21 cellular contexts compared by ENCODE assay signal in the genomic region with DNA sequence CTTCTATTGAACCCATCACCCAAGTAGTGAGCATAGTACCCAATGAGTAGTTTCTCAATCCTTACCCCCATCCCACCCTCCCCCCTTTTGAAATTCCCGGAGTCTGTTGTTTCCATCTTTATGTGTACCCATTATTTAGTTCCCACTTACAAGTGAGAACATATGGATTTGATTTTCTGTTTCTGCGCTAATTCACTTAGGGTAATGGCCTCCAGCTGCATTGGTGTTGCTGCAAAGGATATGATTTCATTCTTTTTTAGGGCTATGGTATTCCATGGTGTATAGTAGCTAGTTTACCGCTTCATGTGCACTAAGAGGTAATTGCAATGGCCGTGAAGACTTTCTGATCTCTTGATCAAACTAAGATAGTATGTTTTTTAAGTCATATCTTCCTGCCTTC.
"Had no signal": no experiment of that assay in that cellular context is flagged by ENCODE, and none has a peak within 500 bp of the region (broad histone marks: within the 10 kb centered on the region; RNA-seq: fewer than 3 reads in every experiment).

No MANE protein-coding gene starts in this region.

- H3K27me3 ChIP-seq: transverse colon, vagina had no signal

- H3K4me3 ChIP-seq: lower lobe of right lung, transverse colon, vagina had no signal

- H3K9me3 ChIP-seq: lower lobe of right lung, transverse colon, vagina had no signal

- H3K4me1 ChIP-seq: lower lobe of right lung, transverse colon, vagina had no signal

- H3K36me3 ChIP-seq: lower lobe of right lung, transverse colon, vagina, WERI-Rb-1 had no signal

- DNase-seq: activated CD4-positive, alpha-beta T cell treated with anti-CD3 and anti-CD28 coated beads, Interleukin-2, amount 10 ng/mL, durations not matched to agents 7 days and 5 days; activated CD4-positive, CD25-positive, alpha-beta regulatory T cell treated with anti-CD3 and anti-CD28 coated beads, Interleukin-2, amount 50 U/mL, for 72 hours; activated CD8-positive, alpha-beta memory T cell treated with anti-CD3 and anti-CD28 coated beads, Interleukin-2, amount 10 ng/mL, durations not matched to agents 7 days and 5 days; activated CD8-positive, alpha-beta T cell treated with anti-CD3 and anti-CD28 coated beads for 36 hours; activated effector memory CD4-positive, alpha-beta T cell treated with anti-CD3 and anti-CD28 coated beads, Interleukin-2, amount 50 U/mL, for 16 hours; activated naive CD4-positive, alpha-beta T cell treated with anti-CD3 and anti-CD28 coated beads, Interleukin-2, amount 10 ng/mL, durations not matched to agents 7 days and 5 days; activated T-cell treated with anti-CD3 and anti-CD28 coated beads for 4 hours; cerebellar nuclear complex; cortex of kidney; erythroblast; left colon; lower lobe of right lung; naive B cell; posterior cingulate gyrus; small intestine; stimulated activated CD4-positive, alpha-beta T cell treated with anti-CD3 and anti-CD28 coated beads, Interleukin-15, amount 100 ng/mL, for 24 hours; stimulated activated CD8-positive, alpha-beta memory T cell treated with anti-CD3 and anti-CD28 coated beads, Interleukin-4, amount 100 ng/mL, for 48 hours; stimulated activated naive B cell treated with anti-CD40 and anti-IgM and Interleukin-4, amounts not matched to agents 10 μg/mL and 1 μg/mL and 100 μg/mL, for 72 hours; transverse colon; WERI-Rb-1 had no signal

- H3K27ac ChIP-seq: lower lobe of right lung, transverse colon, vagina had no signal
